ENCODE assay signal across 9 cellular contexts in the genomic region with DNA sequence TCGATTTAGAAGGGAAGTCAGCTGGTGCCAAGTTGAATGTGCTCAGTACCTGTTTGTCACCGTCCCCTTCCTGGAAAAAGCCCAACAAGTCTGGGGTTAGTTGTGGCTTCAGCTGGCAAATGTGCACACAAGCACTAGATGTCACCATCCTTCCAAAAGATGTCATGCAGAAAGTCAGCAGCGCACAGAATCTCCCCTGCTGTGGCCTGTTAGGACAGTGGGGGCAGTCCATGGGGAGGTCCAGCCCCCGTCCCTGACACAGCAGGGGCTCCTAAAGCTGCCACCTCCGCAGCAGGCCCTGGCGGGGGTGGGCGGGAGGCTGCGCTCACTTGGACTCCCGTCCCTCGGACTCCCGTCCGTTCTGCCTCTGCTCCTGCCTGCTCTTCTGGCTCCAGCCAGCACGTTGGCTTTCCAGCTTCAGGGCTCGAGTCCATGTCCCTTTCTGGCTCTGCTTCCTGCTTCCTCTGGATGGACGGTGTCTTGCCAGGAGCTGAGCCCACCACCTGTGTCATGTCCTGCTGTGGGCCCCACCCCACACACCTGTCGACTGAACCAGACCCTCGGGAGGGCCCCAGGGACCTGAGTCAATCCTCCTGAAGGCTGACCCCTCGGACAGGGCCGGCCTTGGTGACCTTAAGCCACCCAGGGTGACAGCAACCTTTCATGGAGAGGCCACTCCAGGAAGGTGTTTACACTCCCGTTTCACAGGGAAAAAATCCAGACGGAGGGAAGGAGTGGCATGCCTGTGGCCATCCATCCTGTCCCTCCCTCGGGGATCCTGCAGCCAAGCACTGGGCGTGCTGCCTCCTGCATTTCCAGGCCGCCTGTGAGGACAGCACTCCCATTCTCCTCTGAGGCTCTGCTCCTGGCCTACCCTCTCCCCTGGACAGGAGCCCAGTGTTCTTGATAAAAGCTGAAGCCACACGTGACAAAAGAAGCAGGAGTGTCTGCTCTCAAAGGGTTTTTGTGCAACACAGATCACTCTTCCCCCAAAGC. TPM values are rescaled to one million over a fixed set of nuclear protein-coding genes. Genes with fewer than 3 reads are reported as not detected.
DNase-seq lines count a peak whose midpoint lies in the region; ATAC-seq, FAIRE-seq and TF ChIP-seq lines count a peak whose summit lies in the region.
"Had no signal": no experiment of that assay in that cellular context is flagged by ENCODE, and none has a peak within 500 bp of the region (broad histone marks: within the 10 kb centered on the region; RNA-seq: fewer than 3 reads in every experiment).

No MANE protein-coding gene starts in this region.

- H3K4me1 Mint-ChIP-seq in activated naive CD8-positive, alpha-beta T cell treated with anti-CD3 and anti-CD28 coated beads for 36 hours: peaks cover 4% of the 10 kb centered on the region

- peak overlapping the region; percentile 88 for H3K27ac ChIP-seq in left ventricle myocardium inferior (replicated peaks)

- TF ChIP-seq CTCF in GM20000 (IDR thresholded peaks at IDR 0.05; ENCODE audit: extremely low read depth, missing control alignments) (peak; percentile 14), left ventricle myocardium inferior (IDR thresholded peaks at IDR 0.05; ENCODE audit: borderline replicate concordance) (peak; percentile 68)

- no peaks in the 10 kb centered on the region for H3K36me3 Mint-ChIP-seq in activated naive CD8-positive, alpha-beta T cell treated with anti-CD3 and anti-CD28 coated beads for 36 hours

- no peaks in the 10 kb centered on the region for H3K27me3 ChIP-seq in left ventricle myocardium inferior (ENCODE audit: low read depth)

- intact Hi-C loops in left ventricle myocardium inferior (cut with micrococcal nuclease): loop anchor here (5.0 kb wide), 1 partner anchor 165 kb away; no protein-coding TSS in a partner anchor

- H3K27me3 Mint-ChIP-seq in activated naive CD8-positive, alpha-beta T cell treated with anti-CD3 and anti-CD28 coated beads for 36 hours: no peaks in the 10 kb centered on the region

- DNase-seq in AG08396 (ENCODE audit: low spot score): peak; percentile 82
- peak; percentile 60 for DNase-seq in GM20000 (ENCODE audit: low spot score)
- DNase-seq in NOMO-1 treated with DMSO at 0.1 percent for 48 hours (lab: John Stamatoyannopoulos, UW; ENCODE audit: unreplicated experiment): peak; percentile 39
- DNase-seq in activated naive CD8-positive, alpha-beta T cell treated with anti-CD3 and anti-CD28 coated beads for 36 hours: peak; percentile 70
- peak; percentile 81 for DNase-seq in left ventricle myocardium inferior
- peak; percentile 51 for DNase-seq in renal cortical epithelial cell (ENCODE audit: low read depth)
- no peak for DNase-seq in urothelium cell line (ENCODE audit: low spot score)

- H3K36me3 ChIP-seq in left ventricle myocardium inferior: no peaks in the 10 kb centered on the region

- peak overlapping the region; percentile 79 for H3K27ac Mint-ChIP-seq in activated naive CD8-positive, alpha-beta T cell treated with anti-CD3 and anti-CD28 coated beads for 36 hours

- no peak for FAIRE-seq in urothelium cell line (lab: Jason Lieb, UNC)
- FAIRE-seq: islet of Langerhans had no signal

- no peak for ATAC-seq in HG02623 (IDR thresholded peaks at IDR 0.05; ENCODE audit: unreplicated experiment)

- peak overlapping the region; percentile 46 for H3K4me3 ChIP-seq in left ventricle myocardium inferior

- H3K9me3 ChIP-seq in left ventricle myocardium inferior (replicated peaks): no peaks in the 10 kb centered on the region

- H3K4me1 ChIP-seq in left ventricle myocardium inferior: peaks cover 34% of the 10 kb centered on the region

- no peaks in the 10 kb centered on the region for H3K9me3 Mint-ChIP-seq in activated naive CD8-positive, alpha-beta T cell treated with anti-CD3 and anti-CD28 coated beads for 36 hours

- H3K4me3 Mint-ChIP-seq in activated naive CD8-positive, alpha-beta T cell treated with anti-CD3 and anti-CD28 coated beads for 36 hours: no peak overlapping the region

RNA-seq across cellular contexts. Expression of gene RAB17, which starts 8.5 kb away (rescaled TPM):
- under 1 TPM; 0.31 to 0.40 TPM for total RNA-seq in activated naive CD8-positive, alpha-beta T cell treated with anti-CD3 and anti-CD28 coated beads for 36 hours
- total RNA-seq in left ventricle myocardium inferior (4.5 TPM), renal cortical epithelial cell (9.9 and 11.9 TPM in 2 replicates)

RNA-seq across cellular contexts. Expression of gene PRLH, which starts 15.7 kb away (rescaled TPM):
- total RNA-seq in activated naive CD8-positive, alpha-beta T cell treated with anti-CD3 and anti-CD28 coated beads for 36 hours: not detected
- total RNA-seq in left ventricle myocardium inferior: not detected
- not detected in 2 replicates for total RNA-seq in renal cortical epithelial cell

RNA-seq across cellular contexts. Expression of gene LRRFIP1, which starts 45.3 kb away (rescaled TPM):
- 100 to 1,000 TPM; 162 to 164 TPM for total RNA-seq in activated naive CD8-positive, alpha-beta T cell treated with anti-CD3 and anti-CD28 coated beads for 36 hours
- 97.1 TPM for total RNA-seq in left ventricle myocardium inferior
- total RNA-seq in renal cortical epithelial cell: 72.6 and 156 TPM in 2 replicates
